ENCODE assay signal across 15 cellular contexts in genomic region chr11:73975479-73975757, GRCh38. TPM values are rescaled to one million over a fixed set of nuclear protein-coding genes. Genes with fewer than 3 reads are reported as not detected.
DNase-seq lines count a peak whose midpoint lies in the region; ATAC-seq and TF ChIP-seq lines count a peak whose summit lies in the region.
"Had no signal": no experiment of that assay in that cellular context is flagged by ENCODE, and none has a peak within 500 bp of the region (broad histone marks: within the 10 kb centered on the region; RNA-seq: fewer than 3 reads in every experiment).

No MANE protein-coding gene starts in this region.

- H3K9me2 ChIP-seq in MM.1S (replicated peaks; ENCODE audit: insufficient read depth, low read length), result no peaks in the 10 kb centered on the region

- no peaks in the 10 kb centered on the region for H3K27me3 Mint-ChIP-seq in activated CD4-positive, alpha-beta T cell treated with anti-CD3 and anti-CD28 coated beads, Interleukin-2, amount 10 ng/mL, durations not matched to agents 24 days and 14 days
- no peaks in the 10 kb centered on the region for H3K27me3 Mint-ChIP-seq in activated naive CD8-positive, alpha-beta T cell treated with anti-CD3 and anti-CD28 coated beads for 36 hours
- H3K27me3 Mint-ChIP-seq: progenitor cell of endocrine pancreas had no signal

- no peak overlapping the region for H3K4me2 ChIP-seq in MM.1S (ENCODE audit: low read depth, low read length)

- peaks cover 75% of the 10 kb centered on the region for H3K36me3 Mint-ChIP-seq in activated CD4-positive, alpha-beta T cell treated with anti-CD3 and anti-CD28 coated beads, Interleukin-2, amount 10 ng/mL, durations not matched to agents 24 days and 14 days (ENCODE audit: low read depth)
- H3K36me3 Mint-ChIP-seq in activated naive CD8-positive, alpha-beta T cell treated with anti-CD3 and anti-CD28 coated beads for 36 hours, result peaks cover 65% of the 10 kb centered on the region

- no peaks in the 10 kb centered on the region for H3K9me3 Mint-ChIP-seq in activated CD4-positive, alpha-beta T cell treated with anti-CD3 and anti-CD28 coated beads, Interleukin-2, amount 10 ng/mL, durations not matched to agents 24 days and 14 days
- H3K9me3 Mint-ChIP-seq in activated naive CD8-positive, alpha-beta T cell treated with anti-CD3 and anti-CD28 coated beads for 36 hours, result no peaks in the 10 kb centered on the region

- peaks cover 6% of the 10 kb centered on the region for H3K36me3 ChIP-seq in MM.1S (replicated peaks; ENCODE audit: insufficient read depth, low read length)
- peaks cover 6 to 45% (median 40%) of the 10 kb centered on the region in 4 donors for H3K36me3 ChIP-seq in esophagus muscularis mucosa

- intact Hi-C loops in activated CD4-positive, alpha-beta T cell treated with anti-CD3 and anti-CD28 coated beads, Interleukin-2, amount 10 ng/mL, durations not matched to agents 24 days and 14 days (cut with micrococcal nuclease), result no loop called here
- intact Hi-C loops in posterior vena cava (cut with DNase I) (no loop called here), esophagus muscularis mucosa (cut with DNase I) (no loop called here)

- H3K4me1 ChIP-seq in MM.1S (ENCODE audit: low read length), result peaks cover 36% of the 10 kb centered on the region
- H3K4me1 ChIP-seq in esophagus muscularis mucosa, result peaks cover 0 to 19% (median 6%) of the 10 kb centered on the region in 4 donors

- no peak overlapping the region for H3K27ac ChIP-seq in MM.1S (ENCODE audit: low read length)
- no peak overlapping the region for H3K27ac ChIP-seq in esophagus muscularis mucosa (replicated peaks in 1 of 4)
- H3K27ac ChIP-seq: HL-60 had no signal

- H3K4me3 ChIP-seq in MM.1S (ENCODE audit: low read length) (no peak overlapping the region), esophagus muscularis mucosa (no peak overlapping the region)
- H3K4me3 ChIP-seq: lung had no signal

- peak overlapping the region; percentile 64 for H3K4me3 Mint-ChIP-seq in activated CD4-positive, alpha-beta T cell treated with anti-CD3 and anti-CD28 coated beads, Interleukin-2, amount 10 ng/mL, durations not matched to agents 24 days and 14 days
- H3K4me3 Mint-ChIP-seq in activated naive CD8-positive, alpha-beta T cell treated with anti-CD3 and anti-CD28 coated beads for 36 hours, result no peak overlapping the region

- peak overlapping the region; percentile 86 for H3K27ac Mint-ChIP-seq in activated CD4-positive, alpha-beta T cell treated with anti-CD3 and anti-CD28 coated beads, Interleukin-2, amount 10 ng/mL, durations not matched to agents 24 days and 14 days
- H3K27ac Mint-ChIP-seq in activated naive CD8-positive, alpha-beta T cell treated with anti-CD3 and anti-CD28 coated beads for 36 hours, result peak overlapping the region; percentile 54
- H3K27ac Mint-ChIP-seq: progenitor cell of endocrine pancreas had no signal

- TF ChIP-seq CTCF in MM.1S (IDR thresholded peaks at IDR 0.05; ENCODE audit: low read length) (no peak), esophagus muscularis mucosa (IDR thresholded peaks at IDR 0.05) (no peak)

- H3K4me1 Mint-ChIP-seq in activated CD4-positive, alpha-beta T cell treated with anti-CD3 and anti-CD28 coated beads, Interleukin-2, amount 10 ng/mL, durations not matched to agents 24 days and 14 days, result peaks cover 76% of the 10 kb centered on the region
- H3K4me1 Mint-ChIP-seq in activated naive CD8-positive, alpha-beta T cell treated with anti-CD3 and anti-CD28 coated beads for 36 hours, result peaks cover 84% of the 10 kb centered on the region

- no peak for ATAC-seq in GM18505 (IDR thresholded peaks at IDR 0.05; ENCODE audit: unreplicated experiment)
- ATAC-seq: SK-N-SH treated with all-trans-retinoic acid at 6 μM for 48 hours had no signal

- DNase-seq in activated CD4-positive, alpha-beta T cell treated with anti-CD3 and anti-CD28 coated beads, Interleukin-2, amount 10 ng/mL, durations not matched to agents 24 days and 14 days, result no peak
- DNase-seq in activated CD4-positive, alpha-beta T cell treated with anti-CD3 and anti-CD28 coated beads, Interleukin-2, amount 50 U/mL, for 1 hour, result no peak
- DNase-seq in activated naive CD8-positive, alpha-beta T cell treated with anti-CD3 and anti-CD28 coated beads for 36 hours, result no peak
- DNase-seq in posterior vena cava (ENCODE audit: low spot score), result peak; percentile 26
- DNase-seq in MM.1S, result no peak
- no peak for DNase-seq in esophagus muscularis mucosa (ENCODE audit: extremely low spot score)
- DNase-seq in SKM-1 treated with dmso at 0.1 percent for 144 hours (lab: John Stamatoyannopoulos, UW; ENCODE audit: unreplicated experiment), result no peak
- DNase-seq: DMS79 treated with DMSO at 0.1 percent for 48 hours; H7; stimulated activated naive CD4-positive, alpha-beta T cell treated with Interleukin-2 at 50 U/mL for 16 hours had no signal

- WGBS in esophagus muscularis mucosa, result 97% methylated on average over 6 of the region's 6 CpGs

- H3K79me2 ChIP-seq in MM.1S (ENCODE audit: low read length), result peaks cover 27% of the 10 kb centered on the region

- TF ChIP-seq POLR2A in GM18505 (IDR thresholded peaks at IDR 0.05; ENCODE audit: borderline replicate concordance, extremely low read depth, insufficient read depth, insufficient read length), result peak; percentile 29
- no peak for TF ChIP-seq POLR2A in esophagus muscularis mucosa (IDR thresholded peaks at IDR 0.05; ENCODE audit: low read depth)

- H3K9ac ChIP-seq in MM.1S (ENCODE audit: low read length), result no peak overlapping the region

- TF ChIP-seq EP300 in esophagus muscularis mucosa (IDR thresholded peaks at IDR 0.05), result no peak

- H3F3A ChIP-seq in MM.1S (ENCODE audit: insufficient read depth, low read length), result peaks cover 32% of the 10 kb centered on the region

- H3K9me3 ChIP-seq in MM.1S (replicated peaks; ENCODE audit: insufficient read depth, low read length) (no peaks in the 10 kb centered on the region), esophagus muscularis mucosa (no peaks in the 10 kb centered on the region)

- no peaks in the 10 kb centered on the region for H3K27me3 ChIP-seq in MM.1S (replicated peaks; ENCODE audit: insufficient read depth, low read length)
- H3K27me3 ChIP-seq in esophagus muscularis mucosa, result no peaks in the 10 kb centered on the region

- no peak overlapping the region for H2AFZ ChIP-seq in MM.1S (ENCODE audit: low read length)

- no peaks in the 10 kb centered on the region for H4K20me1 ChIP-seq in MM.1S (ENCODE audit: insufficient read depth, low read length)

RNA-seq across cellular contexts. Expression of gene UCP2, which starts 7.2 kb away (rescaled TPM):
- 447 and 452 TPM in 2 replicates for total RNA-seq in activated CD4-positive, alpha-beta T cell treated with anti-CD3 and anti-CD28 coated beads, Interleukin-2, amount 10 ng/mL, durations not matched to agents 24 days and 14 days
- total RNA-seq in activated naive CD8-positive, alpha-beta T cell treated with anti-CD3 and anti-CD28 coated beads for 36 hours, result 100 to 1,000 TPM; 180 to 181 TPM
- total RNA-seq in posterior vena cava (10 to 100 TPM; 22.8 to 38.7 TPM), esophagus muscularis mucosa (10 to 100 TPM; 22.4 to 43.6 (median 30.9) TPM)

RNA-seq across cellular contexts. Expression of gene DNAJB13, which starts 24.6 kb away (rescaled TPM):
- 0.26 and 1.0 TPM in 2 replicates for total RNA-seq in activated CD4-positive, alpha-beta T cell treated with anti-CD3 and anti-CD28 coated beads, Interleukin-2, amount 10 ng/mL, durations not matched to agents 24 days and 14 days
- total RNA-seq in activated naive CD8-positive, alpha-beta T cell treated with anti-CD3 and anti-CD28 coated beads for 36 hours, result under 1 TPM; 0.18 to 0.21 TPM
- total RNA-seq in posterior vena cava, result not detected
- total RNA-seq in esophagus muscularis mucosa, result not detected
- total RNA-seq: H7 had no signal

RNA-seq across cellular contexts. Expression of gene UCP3, which starts 33.5 kb away (rescaled TPM):
- total RNA-seq in activated CD4-positive, alpha-beta T cell treated with anti-CD3 and anti-CD28 coated beads, Interleukin-2, amount 10 ng/mL, durations not matched to agents 24 days and 14 days, result 2.9 and 3.6 TPM in 2 replicates
- total RNA-seq in activated naive CD8-positive, alpha-beta T cell treated with anti-CD3 and anti-CD28 coated beads for 36 hours, result 1 to 10 TPM in 1 of 2 experiments, under 1 TPM in 1; 0.89 to 1.1 TPM
- total RNA-seq in posterior vena cava (1 to 10 TPM; 1.1 to 1.9 TPM), esophagus muscularis mucosa (1 to 10 TPM in 3 of 4 donors, under 1 TPM in 1; 0.78 to 5.6 (median 1.3) TPM)

Comparison
In these comparisons a context has a peak if more than half of its experiments do, and no peak if none do; other contexts are left out.
1. RNA of gene UCP2, which starts 7.2 kb away (total RNA-seq): 447 to 452 TPM in activated CD4-positive, alpha-beta T cell treated with anti-CD3 and anti-CD28 coated beads, Interleukin-2, amount 10 ng/mL, durations not matched to agents 24 days and 14 days and 180 to 181 TPM in activated naive CD8-positive, alpha-beta T cell treated with anti-CD3 and anti-CD28 coated beads for 36 hours; 22.8 to 38.7 TPM in posterior vena cava and 22.4 to 43.6 TPM in esophagus muscularis mucosa; every median in the first group is over 4 times any median in the second.